Comparison of ENCODE assay signal across 18 cellular contexts in the genomic region with DNA sequence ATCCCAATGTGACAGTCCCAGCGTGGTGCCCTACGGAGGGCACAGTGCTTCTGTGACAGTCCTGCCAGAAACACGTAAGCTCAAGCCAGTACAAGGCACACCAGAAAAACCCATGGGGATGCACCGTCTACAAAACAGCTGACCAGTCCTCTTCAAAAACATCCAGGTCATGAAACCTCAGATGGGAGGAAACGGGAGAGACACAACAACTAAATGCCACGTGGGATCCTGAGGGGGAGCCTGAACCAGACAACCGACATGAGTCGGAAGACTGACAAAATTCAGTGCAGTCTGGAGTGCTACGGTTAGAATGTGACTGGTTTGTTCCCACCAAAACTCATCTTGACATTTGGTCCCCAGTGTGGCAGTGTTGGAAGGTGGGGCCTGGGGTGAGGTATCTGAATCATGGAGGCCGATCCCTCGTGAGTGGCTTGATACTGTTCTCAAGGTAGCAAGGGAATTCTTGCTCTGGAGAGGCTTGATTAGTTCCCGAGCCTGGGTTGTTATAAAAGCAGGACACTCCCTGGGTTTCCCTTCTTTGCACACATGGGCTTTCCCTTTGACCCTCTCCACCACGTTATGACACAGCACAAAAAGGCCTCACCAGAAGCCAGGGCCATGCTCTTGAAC. TPM values are rescaled to one million over a fixed set of nuclear protein-coding genes. Genes with fewer than 3 reads are reported as not detected.
DNase-seq lines count a peak whose midpoint lies in the region; ATAC-seq and TF ChIP-seq lines count a peak whose summit lies in the region.
"Had no signal": no experiment of that assay in that cellular context is flagged by ENCODE, and none has a peak within 500 bp of the region (broad histone marks: within the 10 kb centered on the region; RNA-seq: fewer than 3 reads in every experiment).

No MANE protein-coding gene starts in this region.

- intact Hi-C loops in Right ventricle myocardium inferior (cut with DNase I): no loop called here
- intact Hi-C loops in left ventricle myocardium superior (cut with micrococcal nuclease): no loop called here
- intact Hi-C loops in ovary (cut with DNase I): no loop called here
- intact Hi-C loops in upper lobe of right lung (cut with DNase I): no loop called here

- WGBS in ovary, 3 donors: 66 to 75% (median 68%) methylated on average over 13 of the region's 13 CpGs

- H3K27me3 ChIP-seq in ovary (no peaks in the 10 kb centered on the region), upper lobe of right lung (no peaks in the 10 kb centered on the region)

- peak overlapping the region; percentile 19 to 25 for H3K27ac ChIP-seq in coronary artery
- no peak overlapping the region for H3K27ac ChIP-seq in ovary
- no peak overlapping the region for H3K27ac ChIP-seq in upper lobe of right lung

- ATAC-seq in Right ventricle myocardium inferior (no peak), left ventricle myocardium superior (no peak), upper lobe of right lung (no peak), GM21528 (IDR thresholded peaks at IDR 0.05; ENCODE audit: low FRiP score, unreplicated experiment) (no peak), HG03469 (IDR thresholded peaks at IDR 0.05; ENCODE audit: unreplicated experiment) (no peak), GM19324 (IDR thresholded peaks at IDR 0.05; ENCODE audit: low FRiP score, unreplicated experiment) (no peak)
- ATAC-seq: GM12878, GM23338, Panc1 had no signal

- H3K4me1 ChIP-seq in ovary (ENCODE audit: insufficient read depth): peaks cover 11% of the 10 kb centered on the region
- H3K4me1 ChIP-seq in upper lobe of right lung: peaks cover 7% of the 10 kb centered on the region

- no peak overlapping the region for H3K4me3 ChIP-seq in coronary artery
- H3K4me3 ChIP-seq in ovary: no peak overlapping the region
- H3K4me3 ChIP-seq in upper lobe of right lung: no peak overlapping the region
- H3K4me3 ChIP-seq: GM12878, GM23338 had no signal

- TF ChIP-seq CTCF in coronary artery (IDR thresholded peaks at IDR 0.05) (no peak), ovary (IDR thresholded peaks at IDR 0.05) (no peak), upper lobe of right lung (IDR thresholded peaks at IDR 0.05) (no peak)

- H3K36me3 ChIP-seq in ovary: no peaks in the 10 kb centered on the region
- H3K36me3 ChIP-seq in upper lobe of right lung: no peaks in the 10 kb centered on the region

- peak; percentile 32 for DNase-seq in Right ventricle myocardium inferior (ENCODE audit: missing footprints)
- DNase-seq in left ventricle myocardium superior: no peak
- no peak for DNase-seq in coronary artery (ENCODE audit: low spot score)
- peak in 3 of 5 donors; percentile 2 to 11 (median 10) for DNase-seq in ovary
- DNase-seq in upper lobe of right lung: peak; percentile 13
- DNase-seq: DND-41, KBM-7, NCI-H1092, NCI-H1694, NCI-H226, NCI-H524 treated with DMSO at 0.1 percent for 48 hours, SHP77 had no signal

- H3K9me3 ChIP-seq in ovary: no peaks in the 10 kb centered on the region
- no peaks in the 10 kb centered on the region for H3K9me3 ChIP-seq in upper lobe of right lung

- no peak for TF ChIP-seq POLR2A in ovary (IDR thresholded peaks at IDR 0.05)

- TF ChIP-seq EP300 in ovary (IDR thresholded peaks at IDR 0.05): no peak

RNA-seq across cellular contexts. Expression of a gene that starts 55.4 kb away (rescaled TPM):
- total RNA-seq in Right ventricle myocardium inferior: 3.7 TPM
- total RNA-seq in left ventricle myocardium superior: 4.3 TPM
- total RNA-seq in ovary: 10 to 100 TPM in 5 of 7 donors, 1 to 10 TPM in 2; 7.9 to 31.8 (median 11.5) TPM
- polyA plus RNA-seq in ovary: 10 to 100 TPM in 1 of 2 donors, 1 to 10 TPM in 1; 9.6 to 26.7 TPM
- 16.4 TPM for total RNA-seq in upper lobe of right lung

Comparison
In these comparisons a context has a peak if more than half of its experiments do, and no peak if none do; other contexts are left out.
1. DNase-seq: peak in Right ventricle myocardium inferior (single experiment), ovary (3 of 5) and upper lobe of right lung (single experiment); none in left ventricle myocardium superior (single experiment) and coronary artery (single experiment).
2. H3K27ac ChIP-seq: peak in coronary artery (2 of 2); none in ovary (0 of 2) and upper lobe of right lung (single experiment).